ENCODE assay signal across 1 cellular context in genomic region chr5:142280066-142281011, GRCh38.
TF ChIP-seq lines count a peak whose summit lies in the region.

No MANE protein-coding gene starts in this region.

TF ChIP-seq in SK-N-SH treated with all-trans-retinoic acid at 6 μM for 48 hours, 23 proteins besides CTCF, POLR2A, EP300 and RAD21 (continued from another document):
- TF ChIP-seq ESRRG (CRISPR knock-in tag; IDR thresholded peaks at IDR 0.05) (no peak), ARNTL (CRISPR knock-in tag; IDR thresholded peaks at IDR 0.05; ENCODE audit: borderline replicate concordance, low read depth) (no peak), ZNF70 (CRISPR knock-in tag; IDR thresholded peaks at IDR 0.05) (no peak), OSR1 (CRISPR knock-in tag; IDR thresholded peaks at IDR 0.05) (no peak), SNAI2 (CRISPR knock-in tag; IDR thresholded peaks at IDR 0.05) (no peak), CSDC2 (CRISPR knock-in tag; IDR thresholded peaks at IDR 0.05) (no peak), ISL1 (CRISPR knock-in tag; IDR thresholded peaks at IDR 0.05) (no peak)
- TF ChIP-seq, protein P1, sequence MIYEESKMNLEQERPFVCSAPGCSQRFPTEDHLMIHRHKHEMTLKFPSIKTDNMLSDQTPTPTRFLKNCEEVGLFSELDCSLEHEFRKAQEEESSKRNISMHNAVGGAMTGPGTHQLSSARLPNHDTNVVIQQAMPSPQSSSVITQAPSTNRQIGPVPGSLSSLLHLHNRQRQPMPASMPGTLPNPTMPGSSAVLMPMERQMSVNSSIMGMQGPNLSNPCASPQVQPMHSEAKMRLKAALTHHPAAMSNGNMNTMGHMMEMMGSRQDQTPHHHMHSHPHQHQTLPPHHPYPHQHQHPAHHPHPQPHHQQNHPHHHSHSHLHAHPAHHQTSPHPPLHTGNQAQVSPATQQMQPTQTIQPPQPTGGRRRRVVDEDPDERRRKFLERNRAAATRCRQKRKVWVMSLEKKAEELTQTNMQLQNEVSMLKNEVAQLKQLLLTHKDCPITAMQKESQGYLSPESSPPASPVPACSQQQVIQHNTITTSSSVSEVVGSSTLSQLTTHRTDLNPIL (CRISPR knock-in tag; IDR thresholded peaks at IDR 0.05; ENCODE audit: low read depth): no peak
